Comparison of ENCODE assay signal across 28 cellular contexts in the genomic region with DNA sequence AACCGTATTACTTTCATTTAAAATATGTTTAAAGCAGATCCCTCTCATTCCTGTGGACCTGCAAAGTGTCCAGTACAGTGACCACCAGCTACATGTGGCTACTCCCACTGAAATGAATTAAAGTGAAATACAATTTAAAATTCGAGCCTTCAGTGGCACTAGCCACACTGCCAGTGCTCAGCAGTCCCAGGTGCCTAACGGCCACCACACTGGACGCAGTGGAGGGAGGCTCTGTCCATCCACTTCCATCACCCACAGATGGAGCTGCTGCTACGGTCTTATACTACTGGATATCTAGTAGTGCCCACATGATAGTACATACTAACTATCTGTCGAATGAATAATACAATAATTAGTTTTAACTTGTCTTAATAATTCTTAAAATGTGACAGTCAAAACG. TPM values are rescaled to one million over a fixed set of nuclear protein-coding genes. Genes with fewer than 3 reads are reported as not detected.
"Had no signal": no experiment of that assay in that cellular context is flagged by ENCODE, and none has a peak within 500 bp of the region (broad histone marks: within the 10 kb centered on the region; RNA-seq: fewer than 3 reads in every experiment).

No MANE protein-coding gene starts in this region.

- H3K36me3 ChIP-seq: tibial artery had no signal

- DNase-seq: activated CD4-positive, alpha-beta T cell treated with anti-CD3 and anti-CD28 coated beads, Interleukin-2, amount 10 ng/mL, durations not matched to agents 24 days and 14 days; activated CD4-positive, CD25-positive, alpha-beta regulatory T cell; activated CD8-positive, alpha-beta T cell treated with anti-CD3 and anti-CD28 coated beads, Interleukin-2, amount 10 ng/mL, durations not matched to agents 7 days and 5 days; activated naive CD4-positive, alpha-beta T cell treated with anti-CD3 and anti-CD28 coated beads for 36 hours; activated T-cell treated with anti-CD3 and anti-CD28 coated beads, Interleukin-2, amount 50 U/mL, for 24 hours; body of pancreas; cortex of kidney; erythroblast; head of caudate nucleus; kidney glomerular epithelial cell; left ventricle myocardium superior; mucosa of descending colon; naive B cell; stimulated activated CD4-positive, alpha-beta T cell treated with anti-CD3 and anti-CD28 coated beads, Interleukin-12 subunit alpha, Interleukin-12 subunit beta, amount 100 ng/mL, for 4 hours; stimulated activated CD4-positive, alpha-beta T cell treated with anti-CD3 and anti-CD28 coated beads, Interleukin-1b, Interleukin-23, amount 100 ng/mL, for 48 hours; stimulated activated CD8-positive, alpha-beta memory T cell treated with anti-CD3 and anti-CD28 coated beads, Interleukin-4, amount 100 ng/mL, for 48 hours; stimulated activated naive CD4-positive, alpha-beta T cell; SW 1271; tibial artery had no signal

- H3K27me3 ChIP-seq: body of pancreas had no signal

- FAIRE-seq: endometrium, frontal cortex, TTC549, urothelium cell line had no signal

- H3K27ac Mint-ChIP-seq: activated CD4-positive, alpha-beta T cell treated with anti-CD3 and anti-CD28 coated beads, Interleukin-2, amount 10 ng/mL, durations not matched to agents 24 days and 14 days; activated CD8-positive, alpha-beta T cell treated with anti-CD3 and anti-CD28 coated beads, Interleukin-2, amount 10 ng/mL, durations not matched to agents 7 days and 5 days; activated naive CD4-positive, alpha-beta T cell treated with anti-CD3 and anti-CD28 coated beads for 36 hours; activated T-cell treated with anti-CD3 and anti-CD28 coated beads, Interleukin-2, amount 50 U/mL, for 24 hours; activated T-helper 2 cell treated with anti-CD3 and anti-CD28 coated beads, Interferon-gamma antibody, Interleukin-2, Interleukin-4, amounts not matched to agents 10 μg/mL and 5 μg/mL and 100 μg/mL, durations not matched to agents 14 hours and 24 hours and 36 hours; memory B cell; naive B cell; T-helper 2 cell treated with Interferon-gamma antibody and Interleukin-4, amounts not matched to agents 5 μg/mL and 100 μg/mL, for 36 hours had no signal

- H3K36me3 Mint-ChIP-seq: memory B cell, naive B cell had no signal

- H3K27ac ChIP-seq: tibial artery had no signal

- H3K4me3 ChIP-seq: body of pancreas, mucosa of descending colon, tibial artery had no signal

- ATAC-seq: activated CD8-positive, alpha-beta T cell treated with anti-CD3 and anti-CD28 coated beads, Interleukin-2, amount 10 ng/mL, durations not matched to agents 7 days and 5 days; body of pancreas; left ventricle myocardium superior; mucosa of descending colon had no signal

- H3K4me3 Mint-ChIP-seq: activated CD4-positive, alpha-beta T cell treated with anti-CD3 and anti-CD28 coated beads, Interleukin-2, amount 10 ng/mL, durations not matched to agents 24 days and 14 days; activated CD8-positive, alpha-beta T cell treated with anti-CD3 and anti-CD28 coated beads, Interleukin-2, amount 10 ng/mL, durations not matched to agents 7 days and 5 days; activated naive CD4-positive, alpha-beta T cell treated with anti-CD3 and anti-CD28 coated beads for 36 hours; activated T-cell treated with anti-CD3 and anti-CD28 coated beads, Interleukin-2, amount 50 U/mL, for 24 hours; memory B cell had no signal

- H3K9me3 ChIP-seq: body of pancreas, mucosa of descending colon, tibial artery had no signal

- H3K9me3 Mint-ChIP-seq: activated CD4-positive, alpha-beta T cell treated with anti-CD3 and anti-CD28 coated beads, Interleukin-2, amount 10 ng/mL, durations not matched to agents 24 days and 14 days; activated naive CD4-positive, alpha-beta T cell treated with anti-CD3 and anti-CD28 coated beads for 36 hours; activated T-cell treated with anti-CD3 and anti-CD28 coated beads, Interleukin-2, amount 50 U/mL, for 24 hours; activated T-helper 2 cell treated with anti-CD3 and anti-CD28 coated beads, Interferon-gamma antibody, Interleukin-2, Interleukin-4, amounts not matched to agents 10 μg/mL and 5 μg/mL and 100 μg/mL, durations not matched to agents 14 hours and 24 hours and 36 hours; central memory CD8-positive, alpha-beta T cell; memory B cell; naive B cell; T-helper 2 cell treated with Interferon-gamma antibody and Interleukin-4, amounts not matched to agents 5 μg/mL and 100 μg/mL, for 36 hours had no signal

RNA-seq across cellular contexts. Expression of a gene that starts 44.9 kb away (rescaled TPM):
- total RNA-seq: activated CD4-positive, alpha-beta T cell treated with anti-CD3 and anti-CD28 coated beads, Interleukin-2, amount 10 ng/mL, durations not matched to agents 24 days and 14 days; activated naive CD4-positive, alpha-beta T cell treated with anti-CD3 and anti-CD28 coated beads for 36 hours; activated T-helper 2 cell treated with anti-CD3 and anti-CD28 coated beads, Interferon-gamma antibody, Interleukin-2, Interleukin-4, amounts not matched to agents 10 μg/mL and 5 μg/mL and 100 μg/mL, durations not matched to agents 14 hours and 24 hours and 36 hours; body of pancreas; frontal cortex; left ventricle myocardium superior; mucosa of descending colon; subcutaneous adipose tissue had no signal
